In genomic region chr2:96470636-96471035, GRCh38 we compare ENCODE assay signal across 8 cellular contexts. TPM values are rescaled to one million over a fixed set of nuclear protein-coding genes. Genes with fewer than 3 reads are reported as not detected.
A peak's percentile ranks its signal among the peaks of the same experiment; 100 is the strongest.
DNase-seq lines count a peak whose midpoint lies in the region; ATAC-seq and TF ChIP-seq lines count a peak whose summit lies in the region.

No MANE protein-coding gene starts in this region.

- in situ Hi-C loops in GM13976 (cut with MboI; ENCODE audit: low sequenced_read_pairs, unreplicated experiment) = no loop called here

- H3K36me3 Mint-ChIP-seq in activated CD4-positive, alpha-beta T cell treated with anti-CD3 and anti-CD28 coated beads, Interleukin-2, amount 10 ng/mL, durations not matched to agents 7 days and 5 days (ENCODE audit: low read depth) = no peaks in the 10 kb centered on the region
- no peaks in the 10 kb centered on the region for H3K36me3 Mint-ChIP-seq in mesothelial cell of epicardium

- no peak overlapping the region for H3K4me3 Mint-ChIP-seq in activated CD4-positive, alpha-beta T cell treated with anti-CD3 and anti-CD28 coated beads, Interleukin-2, amount 10 ng/mL, durations not matched to agents 7 days and 5 days
- H3K4me3 Mint-ChIP-seq in mesothelial cell of epicardium = no peak overlapping the region

- H3K4me1 Mint-ChIP-seq in activated CD4-positive, alpha-beta T cell treated with anti-CD3 and anti-CD28 coated beads, Interleukin-2, amount 10 ng/mL, durations not matched to agents 7 days and 5 days = peaks cover 10% of the 10 kb centered on the region
- H3K4me1 Mint-ChIP-seq in mesothelial cell of epicardium = peaks cover 2% of the 10 kb centered on the region

- ATAC-seq in GM21447 (IDR thresholded peaks at IDR 0.05; ENCODE audit: unreplicated experiment) = no peak

- POLR2A ChIA-PET in activated CD4-positive, alpha-beta T cell treated with anti-CD3 and anti-CD28 coated beads, Interleukin-2, amount 10 ng/mL, durations not matched to agents 7 days and 5 days (lab: Charles Lee) = no interaction called here

- TF ChIP-seq CTCF in GM13976 (IDR thresholded peaks at IDR 0.05; ENCODE audit: borderline replicate concordance, control extremely low read depth, extremely low read depth, insufficient read depth, missing control alignments) = peak; percentile 62
- TF ChIP-seq CTCF in mesothelial cell of epicardium (IDR thresholded peaks at IDR 0.05; ENCODE audit: unreplicated experiment) = peak; percentile 55

- H3K9me3 Mint-ChIP-seq in activated CD4-positive, alpha-beta T cell treated with anti-CD3 and anti-CD28 coated beads, Interleukin-2, amount 10 ng/mL, durations not matched to agents 7 days and 5 days = no peaks in the 10 kb centered on the region
- H3K9me3 Mint-ChIP-seq in mesothelial cell of epicardium = no peaks in the 10 kb centered on the region

- no peak overlapping the region for H3K27ac Mint-ChIP-seq in activated CD4-positive, alpha-beta T cell treated with anti-CD3 and anti-CD28 coated beads, Interleukin-2, amount 10 ng/mL, durations not matched to agents 7 days and 5 days
- H3K27ac Mint-ChIP-seq in mesothelial cell of epicardium = no peak overlapping the region

- no peaks in the 10 kb centered on the region for H3K27me3 Mint-ChIP-seq in activated CD4-positive, alpha-beta T cell treated with anti-CD3 and anti-CD28 coated beads, Interleukin-2, amount 10 ng/mL, durations not matched to agents 7 days and 5 days
- H3K27me3 Mint-ChIP-seq in mesothelial cell of epicardium (ENCODE audit: low read depth) = peaks cover 17% of the 10 kb centered on the region

- CTCF ChIA-PET in activated CD4-positive, alpha-beta T cell treated with anti-CD3 and anti-CD28 coated beads, Interleukin-2, amount 10 ng/mL, durations not matched to agents 7 days and 5 days (lab: Charles Lee) = no interaction called here

- DNase-seq in GM13976 (ENCODE audit: low spot score) = peak; percentile 82
- DNase-seq in activated CD4-positive, alpha-beta T cell treated with anti-CD3 and anti-CD28 coated beads, Interleukin-2, amount 10 ng/mL, durations not matched to agents 7 days and 5 days = peak; percentile 43
- peak; percentile 83 for DNase-seq in ecto neural progenitor cell (ENCODE audit: low spot score)
- DNase-seq in mesothelial cell of epicardium (ENCODE audit: low spot score in 2 of 2, unreplicated experiment in 2 of 2) = peak in 1 of 2 experiments; percentile 61
- DNase-seq in stimulated activated CD8-positive, alpha-beta memory T cell treated with anti-CD3 and anti-CD28 coated beads, Interleukin-15, amount 100 ng/mL, for 48 hours (ENCODE audit: low read depth in 2 of 2) = peak; percentile 33 to 41
- DNase-seq in HPDE6-E6E7 (ENCODE audit: extremely low spot score) = no peak
- DNase-seq in T1000 (lab: John Stamatoyannopoulos, UW) = no peak

RNA-seq across cellular contexts. Expression of gene NEURL3, which starts 34.5 kb away (rescaled TPM):
- total RNA-seq in activated CD4-positive, alpha-beta T cell treated with anti-CD3 and anti-CD28 coated beads, Interleukin-2, amount 10 ng/mL, durations not matched to agents 7 days and 5 days = under 1 TPM; 0.22 to 0.27 TPM
- 0.13 TPM in 1 of 3 replicates, not detected in the others for total RNA-seq in mesothelial cell of epicardium

Comparison
In these comparisons a context has a peak if more than half of its experiments do, and no peak if none do; other contexts are left out.
1. DNase-seq: peak in GM13976 (single experiment), activated CD4-positive, alpha-beta T cell treated with anti-CD3 and anti-CD28 coated beads, Interleukin-2, amount 10 ng/mL, durations not matched to agents 7 days and 5 days (single experiment), ecto neural progenitor cell (single experiment) and stimulated activated CD8-positive, alpha-beta memory T cell treated with anti-CD3 and anti-CD28 coated beads, Interleukin-15, amount 100 ng/mL, for 48 hours (2 of 2); none in HPDE6-E6E7 (single experiment) and T1000 (single experiment).